14 cellular contexts compared by ENCODE assay signal in the genomic region with DNA sequence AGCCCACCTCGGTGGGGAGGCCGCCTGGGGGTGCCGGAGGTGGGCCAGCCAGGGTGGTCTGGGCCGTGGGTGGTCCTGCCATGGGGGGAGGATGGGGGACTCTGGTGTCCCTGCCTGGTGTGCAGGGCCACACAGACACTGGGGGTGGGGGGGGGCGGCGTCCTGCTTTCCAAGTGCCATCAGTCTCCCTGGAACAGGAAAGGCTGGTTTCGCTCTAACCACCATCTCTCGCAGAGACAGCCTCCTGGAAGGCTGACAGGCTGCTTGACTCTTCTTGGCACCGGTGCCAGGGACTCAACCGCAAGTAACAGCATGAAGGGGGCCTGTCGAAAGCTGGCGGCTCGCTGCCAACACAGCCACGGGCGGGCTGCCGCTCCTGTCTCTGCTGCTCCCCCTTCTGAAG. TPM values are rescaled to one million over a fixed set of nuclear protein-coding genes. Genes with fewer than 3 reads are reported as not detected.
DNase-seq lines count a peak whose midpoint lies in the region; ATAC-seq, FAIRE-seq and TF ChIP-seq lines count a peak whose summit lies in the region.
"Had no signal": no experiment of that assay in that cellular context is flagged by ENCODE, and none has a peak within 500 bp of the region (broad histone marks: within the 10 kb centered on the region; RNA-seq: fewer than 3 reads in every experiment).

No MANE protein-coding gene starts in this region.

- H3K36me3 Mint-ChIP-seq in CD8-positive, alpha-beta T cell = no peaks in the 10 kb centered on the region

- peaks cover 6% of the 10 kb centered on the region for H3K9me3 Mint-ChIP-seq in CD8-positive, alpha-beta T cell

- no peaks in the 10 kb centered on the region for H3K27me3 Mint-ChIP-seq in CD8-positive, alpha-beta T cell (ENCODE audit: low read depth)

- H3K4me1 Mint-ChIP-seq in CD8-positive, alpha-beta T cell (ENCODE audit: low read depth) = peaks cover 40% of the 10 kb centered on the region

- ATAC-seq in CD8-positive, alpha-beta T cell = no peak
- ATAC-seq in pancreas (peak in 3 of 4 donors; percentile 8 to 30 (median 28)), GM18511 (IDR thresholded peaks at IDR 0.05; ENCODE audit: unreplicated experiment) (no peak)
- ATAC-seq: activated T-cell treated with anti-CD3 and anti-CD28 coated beads, Interleukin-2, amount 50 U/mL, for 72 hours; left cardiac atrium had no signal

- intact Hi-C loops in CD8-positive, alpha-beta T cell (cut with DNase I, micrococcal nuclease) = loop anchor here in 1 of 2 experiments (5.0 kb wide), 1 partner anchor 946 kb away; no protein-coding TSS in a partner anchor
- intact Hi-C loops in esophagus muscularis mucosa (cut with DNase I) (no loop called here), pancreas (cut with DNase I) (no loop called here)

- no peaks in the 10 kb centered on the region for H3K9me3 ChIP-seq in CD8-positive, alpha-beta T cell (ENCODE audit: low read length)
- H3K9me3 ChIP-seq in esophagus muscularis mucosa (peaks cover 0 to 9% (median 1%) of the 10 kb centered on the region in 4 donors), pancreas (no peaks in the 10 kb centered on the region)
- H3K9me3 ChIP-seq: suprapubic skin had no signal

- no peak for TF ChIP-seq CTCF in CD8-positive, alpha-beta T cell (IDR thresholded peaks at IDR 0.05)
- no peak for TF ChIP-seq CTCF in esophagus muscularis mucosa (IDR thresholded peaks at IDR 0.05)
- no peak for TF ChIP-seq CTCF in pancreas (IDR thresholded peaks at IDR 0.05)

- WGBS in esophagus muscularis mucosa = 58% methylated on average over 4 of the region's 16 CpGs
- 70 to 84% methylated on average over 15 to 16 of the region's 16 CpGs for WGBS in pancreas, 2 donors

- FAIRE-seq in pancreas (lab: Jason Lieb, UNC) = no peak

- no peak overlapping the region for H3K4me3 ChIP-seq in CD8-positive, alpha-beta T cell (ENCODE audit: low read depth, low read length)
- H3K4me3 ChIP-seq in esophagus muscularis mucosa = no peak overlapping the region
- no peak overlapping the region for H3K4me3 ChIP-seq in pancreas
- H3K4me3 ChIP-seq: suprapubic skin had no signal

- peaks cover 35% of the 10 kb centered on the region for H3K4me1 ChIP-seq in CD8-positive, alpha-beta T cell (ENCODE audit: insufficient read depth, low read length)
- H3K4me1 ChIP-seq in esophagus muscularis mucosa (peaks cover 3 to 89% (median 84%) of the 10 kb centered on the region in 4 donors), pancreas (no peaks in the 10 kb centered on the region)

- H3K36me3 ChIP-seq in CD8-positive, alpha-beta T cell (ENCODE audit: insufficient read depth, low read length) = no peaks in the 10 kb centered on the region
- H3K36me3 ChIP-seq in esophagus muscularis mucosa = peaks cover 42 to 98% (median 79%) of the 10 kb centered on the region in 4 donors
- peaks cover 0 to 6% (median 0%) of the 10 kb centered on the region in 3 donors for H3K36me3 ChIP-seq in pancreas

- peak overlapping the region; percentile 8 for H3K4me3 Mint-ChIP-seq in CD8-positive, alpha-beta T cell
- H3K4me3 Mint-ChIP-seq: activated T-cell treated with anti-CD3 and anti-CD28 coated beads, Interleukin-2, amount 50 U/mL, for 72 hours had no signal

- no peaks in the 10 kb centered on the region for H3K27me3 ChIP-seq in CD8-positive, alpha-beta T cell (ENCODE audit: insufficient read depth, low read length)
- H3K27me3 ChIP-seq in esophagus muscularis mucosa = no peaks in the 10 kb centered on the region
- H3K27me3 ChIP-seq in pancreas = no peaks in the 10 kb centered on the region
- H3K27me3 ChIP-seq: suprapubic skin had no signal

- CTCF ChIA-PET in CD8-positive, alpha-beta T cell (lab: Charles Lee) = interaction anchor here (2.9 to 7.2 kb wide), 2 partner anchors 13 to 17 kb away, joined by 12 to 59 read pairs; no protein-coding TSS in a partner anchor

- no peak overlapping the region for H3K27ac Mint-ChIP-seq in CD8-positive, alpha-beta T cell
- H3K27ac Mint-ChIP-seq: activated T-cell treated with anti-CD3 and anti-CD28 coated beads, Interleukin-2, amount 50 U/mL, for 72 hours had no signal

- H3K27ac ChIP-seq in CD8-positive, alpha-beta T cell (ENCODE audit: low read depth, low read length) = no peak overlapping the region
- peak overlapping the region; percentile 30 to 59 (median 53) for H3K27ac ChIP-seq in esophagus muscularis mucosa (replicated peaks in 1 of 4)
- no peak overlapping the region for H3K27ac ChIP-seq in pancreas
- H3K27ac ChIP-seq: KMS-11, suprapubic skin had no signal

- DNase-seq in CD8-positive, alpha-beta T cell = peak in 1 of 7 experiments; percentile 45
- DNase-seq in NCI-H2171 (lab: John Stamatoyannopoulos, UW) (peak; percentile 65), esophagus muscularis mucosa (ENCODE audit: extremely low spot score) (no peak), pancreas (peak in 1 of 6 donors; percentile 54), NCI-H524 (lab: John Stamatoyannopoulos, UW) (no peak), iPS-NIHi11 (ENCODE audit: low spot score) (no peak)
- no peak for DNase-seq in stimulated activated CD4-positive, alpha-beta T cell treated with anti-CD3 and anti-CD28 coated beads, Interleukin-1b, Interleukin-23, amount 100 ng/mL, for 48 hours
- DNase-seq: activated T-cell treated with anti-CD3 and anti-CD28 coated beads, Interleukin-2, amount 50 U/mL, for 72 hours; foreskin fibroblast; left cardiac atrium; NCI-H526 had no signal

- TF ChIP-seq EP300 in esophagus muscularis mucosa (IDR thresholded peaks at IDR 0.05) = no peak

- TF ChIP-seq POLR2A in esophagus muscularis mucosa (IDR thresholded peaks at IDR 0.05; ENCODE audit: low read depth) = no peak

- POLR2A ChIA-PET in CD8-positive, alpha-beta T cell (lab: Charles Lee) = interaction anchor here (1.1 kb wide), 1 partner anchor 18 kb away, joined by 3 read pairs; no protein-coding TSS in a partner anchor

RNA-seq across cellular contexts. Expression of gene RGMA, which starts 40.3 kb away (rescaled TPM):
- total RNA-seq in CD8-positive, alpha-beta T cell = 1 to 10 TPM in 1 of 2 experiments, under 1 TPM in 1; 0.50 to 1.7 TPM
- total RNA-seq in esophagus muscularis mucosa = 100 to 1,000 TPM; 101 to 312 (median 188) TPM
- 10 to 100 TPM in 2 of 6 donors, 1 to 10 TPM in 4; 3.7 to 14.3 (median 8.0) TPM for total RNA-seq in pancreas
- 1 to 10 TPM; 6.0 to 6.3 TPM for polyA plus RNA-seq in pancreas

Comparison
In these comparisons a context has a peak if more than half of its experiments do, and no peak if none do; other contexts are left out.
1. ATAC-seq: peak in pancreas (3 of 4); none in CD8-positive, alpha-beta T cell (single experiment) and GM18511 (single experiment).
2. H3K27ac ChIP-seq: peak in esophagus muscularis mucosa (4 of 4); none in CD8-positive, alpha-beta T cell (single experiment) and pancreas (0 of 4).
3. RNA of gene RGMA, which starts 40.3 kb away (total RNA-seq): 101 to 312 TPM in esophagus muscularis mucosa; 3.7 to 14.3 TPM in pancreas and 0.50 to 1.7 TPM in CD8-positive, alpha-beta T cell; every median in the first group is over 4 times any median in the second.